In the genomic region with DNA sequence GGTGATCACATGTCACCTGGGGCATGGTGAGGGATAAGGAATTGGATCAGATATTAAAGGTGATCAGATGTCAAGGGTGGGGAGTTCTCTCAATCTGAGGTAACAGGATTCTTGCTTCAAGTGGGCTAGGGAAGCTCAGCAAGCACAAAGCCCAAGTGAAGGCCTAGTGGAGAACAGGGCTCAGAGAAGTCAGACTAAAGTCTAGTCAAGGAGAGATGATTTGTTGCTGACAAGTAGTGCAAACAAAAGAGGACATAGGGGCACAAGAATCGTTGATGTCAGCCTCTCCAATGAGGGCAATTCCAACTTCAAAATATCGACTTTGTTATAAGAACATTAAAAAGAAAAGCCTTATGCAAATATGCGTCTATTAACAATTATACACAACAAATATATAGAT, we compare ENCODE assay signal across 3 cellular contexts.
A peak's percentile ranks its signal among the peaks of the same experiment; 100 is the strongest.
TF ChIP-seq lines count a peak whose summit lies in the region.

No MANE protein-coding gene starts in this region.

TF ChIP-seq in GM23338, 12 proteins besides CTCF, POLR2A, EP300 and RAD21:
- TF ChIP-seq, protein P1, sequence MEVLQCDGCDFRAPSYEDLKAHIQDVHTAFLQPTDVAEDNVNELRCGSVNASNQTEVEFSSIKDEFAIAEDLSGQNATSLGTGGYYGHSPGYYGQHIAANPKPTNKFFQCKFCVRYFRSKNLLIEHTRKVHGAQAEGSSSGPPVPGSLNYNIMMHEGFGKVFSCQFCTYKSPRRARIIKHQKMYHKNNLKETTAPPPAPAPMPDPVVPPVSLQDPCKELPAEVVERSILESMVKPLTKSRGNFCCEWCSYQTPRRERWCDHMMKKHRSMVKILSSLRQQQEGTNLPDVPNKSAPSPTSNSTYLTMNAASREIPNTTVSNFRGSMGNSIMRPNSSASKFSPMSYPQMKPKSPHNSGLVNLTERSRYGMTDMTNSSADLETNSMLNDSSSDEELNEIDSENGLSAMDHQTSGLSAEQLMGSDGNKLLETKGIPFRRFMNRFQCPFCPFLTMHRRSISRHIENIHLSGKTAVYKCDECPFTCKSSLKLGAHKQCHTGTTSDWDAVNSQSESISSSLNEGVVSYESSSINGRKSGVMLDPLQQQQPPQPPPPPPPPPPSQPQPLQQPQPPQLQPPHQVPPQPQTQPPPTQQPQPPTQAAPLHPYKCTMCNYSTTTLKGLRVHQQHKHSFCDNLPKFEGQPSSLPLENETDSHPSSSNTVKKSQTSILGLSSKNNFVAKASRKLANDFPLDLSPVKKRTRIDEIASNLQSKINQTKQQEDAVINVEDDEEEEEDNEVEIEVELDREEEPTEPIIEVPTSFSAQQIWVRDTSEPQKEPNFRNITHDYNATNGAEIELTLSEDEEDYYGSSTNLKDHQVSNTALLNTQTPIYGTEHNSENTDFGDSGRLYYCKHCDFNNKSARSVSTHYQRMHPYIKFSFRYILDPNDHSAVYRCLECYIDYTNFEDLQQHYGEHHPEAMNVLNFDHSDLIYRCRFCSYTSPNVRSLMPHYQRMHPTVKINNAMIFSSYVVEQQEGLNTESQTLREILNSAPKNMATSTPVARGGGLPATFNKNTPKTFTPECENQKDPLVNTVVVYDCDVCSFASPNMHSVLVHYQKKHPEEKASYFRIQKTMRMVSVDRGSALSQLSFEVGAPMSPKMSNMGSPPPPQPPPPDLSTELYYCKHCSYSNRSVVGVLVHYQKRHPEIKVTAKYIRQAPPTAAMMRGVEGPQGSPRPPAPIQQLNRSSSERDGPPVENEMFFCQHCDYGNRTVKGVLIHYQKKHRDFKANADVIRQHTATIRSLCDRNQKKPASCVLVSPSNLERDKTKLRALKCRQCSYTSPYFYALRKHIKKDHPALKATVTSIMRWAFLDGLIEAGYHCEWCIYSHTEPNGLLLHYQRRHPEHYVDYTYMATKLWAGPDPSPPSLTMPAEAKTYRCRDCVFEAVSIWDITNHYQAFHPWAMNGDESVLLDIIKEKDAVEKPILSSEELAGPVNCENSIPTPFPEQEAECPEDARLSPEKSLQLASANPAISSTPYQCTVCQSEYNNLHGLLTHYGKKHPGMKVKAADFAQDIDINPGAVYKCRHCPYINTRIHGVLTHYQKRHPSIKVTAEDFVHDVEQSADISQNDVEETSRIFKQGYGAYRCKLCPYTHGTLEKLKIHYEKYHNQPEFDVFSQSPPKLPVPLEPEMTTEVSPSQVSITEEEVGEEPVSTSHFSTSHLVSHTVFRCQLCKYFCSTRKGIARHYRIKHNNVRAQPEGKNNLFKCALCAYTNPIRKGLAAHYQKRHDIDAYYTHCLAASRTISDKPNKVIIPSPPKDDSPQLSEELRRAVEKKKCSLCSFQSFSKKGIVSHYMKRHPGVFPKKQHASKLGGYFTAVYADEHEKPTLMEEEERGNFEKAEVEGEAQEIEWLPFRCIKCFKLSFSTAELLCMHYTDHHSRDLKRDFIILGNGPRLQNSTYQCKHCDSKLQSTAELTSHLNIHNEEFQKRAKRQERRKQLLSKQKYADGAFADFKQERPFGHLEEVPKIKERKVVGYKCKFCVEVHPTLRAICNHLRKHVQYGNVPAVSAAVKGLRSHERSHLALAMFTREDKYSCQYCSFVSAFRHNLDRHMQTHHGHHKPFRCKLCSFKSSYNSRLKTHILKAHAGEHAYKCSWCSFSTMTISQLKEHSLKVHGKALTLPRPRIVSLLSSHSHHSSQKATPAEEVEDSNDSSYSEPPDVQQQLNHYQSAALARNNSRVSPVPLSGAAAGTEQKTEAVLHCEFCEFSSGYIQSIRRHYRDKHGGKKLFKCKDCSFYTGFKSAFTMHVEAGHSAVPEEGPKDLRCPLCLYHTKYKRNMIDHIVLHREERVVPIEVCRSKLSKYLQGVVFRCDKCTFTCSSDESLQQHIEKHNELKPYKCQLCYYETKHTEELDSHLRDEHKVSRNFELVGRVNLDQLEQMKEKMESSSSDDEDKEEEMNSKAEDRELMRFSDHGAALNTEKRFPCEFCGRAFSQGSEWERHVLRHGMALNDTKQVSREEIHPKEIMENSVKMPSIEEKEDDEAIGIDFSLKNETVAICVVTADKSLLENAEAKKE (CRISPR knock-in tag; IDR thresholded peaks at IDR 0.05): 0 out of 2 replicates have a peak, but pooled peaks have one; percentile 40
- no peak for TF ChIP-seq EZH2 (IDR thresholded peaks at IDR 0.05; ENCODE audit: low read depth, unreplicated experiment)
- TF ChIP-seq STAT1 (IDR thresholded peaks at IDR 0.05; ENCODE audit: unreplicated experiment): no peak
- TF ChIP-seq POLR2AphosphoS5 (IDR thresholded peaks at IDR 0.05; ENCODE audit: low read depth): no peak
- TF ChIP-seq ZNF114 (CRISPR knock-in tag; IDR thresholded peaks at IDR 0.05): no peak

TF ChIP-seq in H1, 55 proteins besides CTCF, POLR2A, EP300 and RAD21 (continues in another document):
- TF ChIP-seq SP1 (IDR thresholded peaks at IDR 0.05; ENCODE audit: low read depth, low read length) (no peak), SAP30 (IDR thresholded peaks at IDR 0.05; ENCODE audit: insufficient read depth, insufficient replicate concordance, low read length) (no peak), SP2 (IDR thresholded peaks at IDR 0.05; ENCODE audit: low read length) (no peak), CBX8 (IDR thresholded peaks at IDR 0.05; ENCODE audit: borderline replicate concordance, low read depth, low read length) (no peak)

TF ChIP-seq in neural cell, 6 proteins besides CTCF, POLR2A, EP300 and RAD21:
- TF ChIP-seq TAF1 (IDR thresholded peaks at IDR 0.05; ENCODE audit: low read depth) (no peak), EZH2 (IDR thresholded peaks at IDR 0.05; ENCODE audit: borderline replicate concordance, insufficient read depth, low read length, poor library complexity, severe bottlenecking) (no peak), MXI1 (conservative IDR thresholded peaks at IDR 0.05; ENCODE audit: poor library complexity, severe bottlenecking) (no peak), POLR2AphosphoS5 (IDR thresholded peaks at IDR 0.05) (no peak), SMC3 (conservative IDR thresholded peaks at IDR 0.05; ENCODE audit: poor library complexity) (no peak)
- TF ChIP-seq, protein P2, sequence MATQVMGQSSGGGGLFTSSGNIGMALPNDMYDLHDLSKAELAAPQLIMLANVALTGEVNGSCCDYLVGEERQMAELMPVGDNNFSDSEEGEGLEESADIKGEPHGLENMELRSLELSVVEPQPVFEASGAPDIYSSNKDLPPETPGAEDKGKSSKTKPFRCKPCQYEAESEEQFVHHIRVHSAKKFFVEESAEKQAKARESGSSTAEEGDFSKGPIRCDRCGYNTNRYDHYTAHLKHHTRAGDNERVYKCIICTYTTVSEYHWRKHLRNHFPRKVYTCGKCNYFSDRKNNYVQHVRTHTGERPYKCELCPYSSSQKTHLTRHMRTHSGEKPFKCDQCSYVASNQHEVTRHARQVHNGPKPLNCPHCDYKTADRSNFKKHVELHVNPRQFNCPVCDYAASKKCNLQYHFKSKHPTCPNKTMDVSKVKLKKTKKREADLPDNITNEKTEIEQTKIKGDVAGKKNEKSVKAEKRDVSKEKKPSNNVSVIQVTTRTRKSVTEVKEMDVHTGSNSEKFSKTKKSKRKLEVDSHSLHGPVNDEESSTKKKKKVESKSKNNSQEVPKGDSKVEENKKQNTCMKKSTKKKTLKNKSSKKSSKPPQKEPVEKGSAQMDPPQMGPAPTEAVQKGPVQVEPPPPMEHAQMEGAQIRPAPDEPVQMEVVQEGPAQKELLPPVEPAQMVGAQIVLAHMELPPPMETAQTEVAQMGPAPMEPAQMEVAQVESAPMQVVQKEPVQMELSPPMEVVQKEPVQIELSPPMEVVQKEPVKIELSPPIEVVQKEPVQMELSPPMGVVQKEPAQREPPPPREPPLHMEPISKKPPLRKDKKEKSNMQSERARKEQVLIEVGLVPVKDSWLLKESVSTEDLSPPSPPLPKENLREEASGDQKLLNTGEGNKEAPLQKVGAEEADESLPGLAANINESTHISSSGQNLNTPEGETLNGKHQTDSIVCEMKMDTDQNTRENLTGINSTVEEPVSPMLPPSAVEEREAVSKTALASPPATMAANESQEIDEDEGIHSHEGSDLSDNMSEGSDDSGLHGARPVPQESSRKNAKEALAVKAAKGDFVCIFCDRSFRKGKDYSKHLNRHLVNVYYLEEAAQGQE (IDR thresholded peaks at IDR 0.05; ENCODE audit: borderline replicate concordance): no peak
